ENCODE assay signal across 13 cellular contexts in genomic region chr2:47232738-47233415, GRCh38. TPM values are rescaled to one million over a fixed set of nuclear protein-coding genes. Genes with fewer than 3 reads are reported as not detected.
DNase-seq lines count a peak whose midpoint lies in the region; ATAC-seq and TF ChIP-seq lines count a peak whose summit lies in the region.
"Had no signal": no experiment of that assay in that cellular context is flagged by ENCODE, and none has a peak within 500 bp of the region (broad histone marks: within the 10 kb centered on the region; RNA-seq: fewer than 3 reads in every experiment).

No MANE protein-coding gene starts in this region.

- no peak for ATAC-seq in activated T-helper 17 cell treated with anti-CD3 and anti-CD28 coated beads, Interleukin-2, amount 50 U/mL, for 72 hours (replicated peaks)
- ATAC-seq: lower lobe of right lung; naive thymus-derived CD4-positive, alpha-beta T cell had no signal

- in situ Hi-C loops in astrocyte of the spinal cord (cut with HindIII; ENCODE audit: low sequenced_read_pairs), result no loop called here

- H3K4me3 ChIP-seq in astrocyte of the spinal cord (ENCODE audit: low read depth, low read length), result no peak overlapping the region
- H3K4me3 ChIP-seq: lower lobe of right lung had no signal

- DNase-seq in NCI-H345 (lab: John Stamatoyannopoulos, UW), result peak; percentile 41
- no peak for DNase-seq in NCI-H345 treated with DMSO at 0.1 percent for 48 hours (lab: John Stamatoyannopoulos, UW; ENCODE audit: unreplicated experiment)
- DNase-seq in NCI-H2227 (lab: John Stamatoyannopoulos, UW; ENCODE audit: unreplicated experiment), result peak; percentile 32
- peak; percentile 33 for DNase-seq in astrocyte of the spinal cord (ENCODE audit: low read depth, low spot score)
- DNase-seq in smooth muscle cell of the brain vasculature (ENCODE audit: low read depth, low spot score), result peak; percentile 46
- DNase-seq in stimulated activated CD4-positive, alpha-beta T cell treated with anti-CD3 and anti-CD28 coated beads, Interleukin-4, amount 100 ng/mL, for 4 hours, result no peak
- DNase-seq in NOMO-1 treated with DMSO at 0.1 percent for 48 hours (lab: John Stamatoyannopoulos, UW; ENCODE audit: unreplicated experiment), result no peak
- DNase-seq: activated naive CD4-positive, alpha-beta T cell treated with anti-CD3 and anti-CD28 coated beads, Interleukin-2, amount 10 ng/mL, durations not matched to agents 7 days and 5 days; CD8-positive, alpha-beta memory T cell; effector CD8-positive, alpha-beta T cell; lower lobe of right lung; naive thymus-derived CD4-positive, alpha-beta T cell had no signal

- no peak overlapping the region for H3K27ac Mint-ChIP-seq in activated T-helper 17 cell treated with anti-CD3 and anti-CD28 coated beads, Interleukin-2, amount 50 U/mL, for 72 hours
- H3K27ac Mint-ChIP-seq: activated naive CD4-positive, alpha-beta T cell treated with anti-CD3 and anti-CD28 coated beads, Interleukin-2, amount 10 ng/mL, durations not matched to agents 7 days and 5 days; CD8-positive, alpha-beta memory T cell; naive thymus-derived CD4-positive, alpha-beta T cell had no signal

- no peaks in the 10 kb centered on the region for H3K4me1 Mint-ChIP-seq in activated T-helper 17 cell treated with anti-CD3 and anti-CD28 coated beads, Interleukin-2, amount 50 U/mL, for 72 hours
- H3K4me1 Mint-ChIP-seq: activated naive CD4-positive, alpha-beta T cell treated with anti-CD3 and anti-CD28 coated beads, Interleukin-2, amount 10 ng/mL, durations not matched to agents 7 days and 5 days; CD8-positive, alpha-beta memory T cell had no signal

- peaks cover 3% of the 10 kb centered on the region for H3K27me3 Mint-ChIP-seq in activated T-helper 17 cell treated with anti-CD3 and anti-CD28 coated beads, Interleukin-2, amount 50 U/mL, for 72 hours

- H3K36me3 Mint-ChIP-seq in activated T-helper 17 cell treated with anti-CD3 and anti-CD28 coated beads, Interleukin-2, amount 50 U/mL, for 72 hours (ENCODE audit: low read depth), result no peaks in the 10 kb centered on the region
- H3K36me3 Mint-ChIP-seq: activated naive CD4-positive, alpha-beta T cell treated with anti-CD3 and anti-CD28 coated beads, Interleukin-2, amount 10 ng/mL, durations not matched to agents 7 days and 5 days; CD8-positive, alpha-beta memory T cell; naive thymus-derived CD4-positive, alpha-beta T cell had no signal

- no peaks in the 10 kb centered on the region for H3K9me3 Mint-ChIP-seq in activated T-helper 17 cell treated with anti-CD3 and anti-CD28 coated beads, Interleukin-2, amount 50 U/mL, for 72 hours
- H3K9me3 Mint-ChIP-seq: activated naive CD4-positive, alpha-beta T cell treated with anti-CD3 and anti-CD28 coated beads, Interleukin-2, amount 10 ng/mL, durations not matched to agents 7 days and 5 days; CD8-positive, alpha-beta memory T cell; naive thymus-derived CD4-positive, alpha-beta T cell had no signal

- TF ChIP-seq CTCF in astrocyte of the spinal cord (IDR thresholded peaks at IDR 0.05; ENCODE audit: low read depth, low read length), result no peak

- H3K4me3 Mint-ChIP-seq in activated T-helper 17 cell treated with anti-CD3 and anti-CD28 coated beads, Interleukin-2, amount 50 U/mL, for 72 hours, result no peak overlapping the region
- H3K4me3 Mint-ChIP-seq: activated naive CD4-positive, alpha-beta T cell treated with anti-CD3 and anti-CD28 coated beads, Interleukin-2, amount 10 ng/mL, durations not matched to agents 7 days and 5 days; CD8-positive, alpha-beta memory T cell; naive thymus-derived CD4-positive, alpha-beta T cell had no signal

RNA-seq across cellular contexts. Expression of gene CALM2, which starts 56.6 kb away (rescaled TPM):
- 100 to 1,000 TPM; 243 to 348 TPM for total RNA-seq in activated T-helper 17 cell treated with anti-CD3 and anti-CD28 coated beads, Interleukin-2, amount 50 U/mL, for 72 hours

Comparison
In these comparisons a context has a peak if more than half of its experiments do, and no peak if none do; other contexts are left out.
1. DNase-seq: peak in NCI-H345 (single experiment), NCI-H2227 (single experiment), astrocyte of the spinal cord (single experiment) and smooth muscle cell of the brain vasculature (single experiment); none in NCI-H345 treated with DMSO at 0.1 percent for 48 hours (single experiment), stimulated activated CD4-positive, alpha-beta T cell treated with anti-CD3 and anti-CD28 coated beads, Interleukin-4, amount 100 ng/mL, for 4 hours (0 of 2) and NOMO-1 treated with DMSO at 0.1 percent for 48 hours (single experiment).